Comparison of ENCODE assay signal across 17 cellular contexts in genomic region chr7:90175667-90176066, GRCh38. TPM values are rescaled to one million over a fixed set of nuclear protein-coding genes. Genes with fewer than 3 reads are reported as not detected.
DNase-seq lines count a peak whose midpoint lies in the region; ATAC-seq and TF ChIP-seq lines count a peak whose summit lies in the region.
"Had no signal": no experiment of that assay in that cellular context is flagged by ENCODE, and none has a peak within 500 bp of the region (broad histone marks: within the 10 kb centered on the region; RNA-seq: fewer than 3 reads in every experiment).

No MANE protein-coding gene starts in this region.

- H3K23ac ChIP-seq in neuronal stem cell (ENCODE audit: low read depth, low read length, poor library complexity) = peak overlapping the region; percentile 44

- no peak for TF ChIP-seq EP300 in gastroesophageal sphincter (IDR thresholded peaks at IDR 0.05)
- no peak for TF ChIP-seq EP300 in upper lobe of left lung (IDR thresholded peaks at IDR 0.05)

- no peak overlapping the region for H2AK5ac ChIP-seq in neuronal stem cell (ENCODE audit: low read depth, low read length)

- DNase-seq in M059J (ENCODE audit: low read depth) (peak; percentile 24), neuronal stem cell (ENCODE audit: low spot score) (no peak), upper lobe of left lung (peak in 1 of 2 donors; percentile 37), GDM1 (lab: John Stamatoyannopoulos, UW) (no peak), NCI-H2107 (lab: John Stamatoyannopoulos, UW) (no peak), SW480 (ENCODE audit: low spot score) (no peak)
- DNase-seq: ACHN; BE2C; C1 segment of cervical spinal cord; CD4-positive, alpha-beta T cell; DMS153; DMS79; GF-D8; HCEC 1CT had no signal

- H2BK15ac ChIP-seq in neuronal stem cell (ENCODE audit: low read length) = no peak overlapping the region

- no peak overlapping the region for H2BK120ac ChIP-seq in neuronal stem cell (ENCODE audit: low read depth, low read length)

- H3K79me1 ChIP-seq in neuronal stem cell (ENCODE audit: low read depth, low read length) = no peaks in the 10 kb centered on the region

- ATAC-seq in gastroesophageal sphincter (peak; percentile 28), upper lobe of left lung (ENCODE audit: low FRiP score in 2 of 2) (peak; percentile 19 to 26)
- ATAC-seq: GM23338 had no signal

- no peak overlapping the region for H3K18ac ChIP-seq in neuronal stem cell (ENCODE audit: low read length)

- TF ChIP-seq POLR2A in gastroesophageal sphincter (IDR thresholded peaks at IDR 0.05) = no peak
- no peak for TF ChIP-seq POLR2A in upper lobe of left lung (IDR thresholded peaks at IDR 0.05)

- H3K4me2 ChIP-seq in neuronal stem cell (ENCODE audit: insufficient read depth, low read length, poor library complexity, severe bottlenecking) = no peak overlapping the region
- H3K4me2 ChIP-seq: GM23338 had no signal

- H4K8ac ChIP-seq in neuronal stem cell (ENCODE audit: low read depth, low read length) = no peak overlapping the region

- H3K27ac ChIP-seq in gastroesophageal sphincter (no peak overlapping the region), neuronal stem cell (replicated peaks; ENCODE audit: low read length) (no peak overlapping the region), upper lobe of left lung (no peak overlapping the region)

- no peak overlapping the region for H3K4ac ChIP-seq in neuronal stem cell (ENCODE audit: low read length)

- H2BK12ac ChIP-seq in neuronal stem cell (ENCODE audit: low read length) = no peak overlapping the region

- no peak overlapping the region for H3K9ac ChIP-seq in neuronal stem cell (ENCODE audit: low read depth, low read length, poor library complexity)

- H3K4me1 ChIP-seq in gastroesophageal sphincter (no peaks in the 10 kb centered on the region), neuronal stem cell (ENCODE audit: control insufficient read depth in 2 of 2, insufficient read depth in 1 of 2, low read depth in 1 of 2, low read length in 2 of 2) (no peaks in the 10 kb centered on the region), upper lobe of left lung (peaks cover 0 to 2% (median 0%) of the 10 kb centered on the region in 4 donors)
- H3K4me1 ChIP-seq: BE2C had no signal

- H3K9me3 ChIP-seq in gastroesophageal sphincter = peaks cover 0 to 2% (median 0%) of the 10 kb centered on the region in 3 donors
- peaks cover 0 to 8% of the 10 kb centered on the region in 2 donors for H3K9me3 ChIP-seq in neuronal stem cell (replicated peaks in 1 of 2; ENCODE audit: control insufficient read depth in 2 of 2, insufficient read depth in 1 of 2, low read depth in 1 of 2, low read length in 2 of 2)
- H3K9me3 ChIP-seq in upper lobe of left lung = no peaks in the 10 kb centered on the region
- H3K9me3 ChIP-seq: BE2C had no signal

- no peak overlapping the region for H2AFZ ChIP-seq in neuronal stem cell (ENCODE audit: low read length)
- H2AFZ ChIP-seq: GM23338 had no signal

- WGBS in gastroesophageal sphincter (ENCODE audit: low coverage in 1 of 2), 2 donors = 88 to 100% methylated on average over 1 to 3 of the region's 4 CpGs
- no CpG with 5 or more reads among the region's 4 CpGs for WGBS in neuronal stem cell (ENCODE audit: extremely low coverage in 2 of 2, insufficient read length in 2 of 2, insufficient replicate concordance in 1 of 2), 2 donors
- WGBS in upper lobe of left lung, 2 donors = 75 to 93% methylated on average over 1 to 4 of the region's 4 CpGs

- H3K4me3 ChIP-seq in gastroesophageal sphincter (no peak overlapping the region), neuronal stem cell (ENCODE audit: low read length in 2 of 2) (peak overlapping the region in 1 of 2 donors; percentile 62), upper lobe of left lung (no peak overlapping the region)
- H3K4me3 ChIP-seq: GM23338 had no signal

- H2BK5ac ChIP-seq in neuronal stem cell (ENCODE audit: low read length) = no peak overlapping the region

- H3K14ac ChIP-seq in neuronal stem cell (ENCODE audit: low read length) = peak overlapping the region; percentile 31

- no peak for TF ChIP-seq CTCF in gastroesophageal sphincter (IDR thresholded peaks at IDR 0.05)
- TF ChIP-seq CTCF in upper lobe of left lung (IDR thresholded peaks at IDR 0.05) = no peak

- H4K91ac ChIP-seq in neuronal stem cell (ENCODE audit: low read depth, low read length, poor library complexity) = no peak overlapping the region

- H3K36me3 ChIP-seq in gastroesophageal sphincter (no peaks in the 10 kb centered on the region), neuronal stem cell (replicated peaks in 1 of 2; ENCODE audit: control insufficient read depth in 2 of 2, insufficient read depth in 2 of 2, low read length in 2 of 2) (no peaks in the 10 kb centered on the region), upper lobe of left lung (no peaks in the 10 kb centered on the region)
- H3K36me3 ChIP-seq: BE2C had no signal

- no peaks in the 10 kb centered on the region for H3K27me3 ChIP-seq in gastroesophageal sphincter
- no peaks in the 10 kb centered on the region for H3K27me3 ChIP-seq in neuronal stem cell (ENCODE audit: control insufficient read depth in 3 of 3, insufficient read depth in 3 of 3, low read depth in 1 of 3, low read length in 3 of 3)
- H3K27me3 ChIP-seq in upper lobe of left lung = no peaks in the 10 kb centered on the region
- H3K27me3 ChIP-seq: BE2C had no signal

RNA-seq across cellular contexts. Expression of gene STEAP1, which starts 21.4 kb away (rescaled TPM):
- 17.3 and 30.8 TPM in 2 replicates for total RNA-seq in M059J (2014; rRNA removed; shearing (Covaris generic))
- total RNA-seq in gastroesophageal sphincter = 10 to 100 TPM in 3 of 4 donors, 1 to 10 TPM in 1; 2.6 to 14.2 (median 12.6) TPM
- 2.0 TPM for polyA plus RNA-seq in neuronal stem cell (2013, experiment 1 of 2)
- polyA plus RNA-seq in neuronal stem cell (2013, experiment 2 of 2) = 1.9 TPM
- total RNA-seq in upper lobe of left lung = 10 to 100 TPM in 2 of 6 donors, 1 to 10 TPM in 4; 1.4 to 15.3 (median 4.8) TPM
- total RNA-seq: CD4-positive, alpha-beta T cell had no signal
- polyA plus RNA-seq: IgD-negative memory B cell had no signal

RNA-seq across cellular contexts. Expression of gene STEAP2, which starts 35.9 kb away (rescaled TPM):
- 3.8 and 6.2 TPM in 2 replicates for total RNA-seq in M059J (2014; rRNA removed; shearing (Covaris generic))
- 10 to 100 TPM; 21.0 to 38.4 (median 25.0) TPM for total RNA-seq in gastroesophageal sphincter
- polyA plus RNA-seq in neuronal stem cell (2013, experiment 1 of 2) = 1.2 TPM
- 1.3 TPM for polyA plus RNA-seq in neuronal stem cell (2013, experiment 2 of 2)
- 10 to 100 TPM in 2 of 6 donors, 1 to 10 TPM in 4; 2.6 to 18.7 (median 8.1) TPM for total RNA-seq in upper lobe of left lung
- total RNA-seq: CD4-positive, alpha-beta T cell had no signal
- polyA plus RNA-seq: IgD-negative memory B cell had no signal
